ENCODE assay signal across 2 cellular contexts in genomic region chr19:39203372-39204341, GRCh38.
TF ChIP-seq lines count a peak whose summit lies in the region.

Gene SYCN (minus strand): TSS chr19:39204263. CDS start chr19:39204254, 9 bp downstream.

TF ChIP-seq in GM23338, 12 proteins besides CTCF, POLR2A, EP300 and RAD21:
- TF ChIP-seq REST (IDR thresholded peaks at IDR 0.05; ENCODE audit: unreplicated experiment) (no peak), NANOG (IDR thresholded peaks at IDR 0.05; ENCODE audit: borderline replicate concordance) (no peak), JUNB (IDR thresholded peaks at IDR 0.05; ENCODE audit: unreplicated experiment) (no peak), ETS1 (IDR thresholded peaks at IDR 0.05) (no peak), EZH2phosphoT487 (IDR thresholded peaks at IDR 0.05; ENCODE audit: unreplicated experiment) (no peak), STAT1 (IDR thresholded peaks at IDR 0.05; ENCODE audit: unreplicated experiment) (no peak), ZNF331 (CRISPR knock-in tag; IDR thresholded peaks at IDR 0.05; ENCODE audit: low read depth) (no peak), EZH2 (IDR thresholded peaks at IDR 0.05; ENCODE audit: low read depth, unreplicated experiment) (no peak), POLR2AphosphoS5 (IDR thresholded peaks at IDR 0.05; ENCODE audit: low read depth) (no peak), ZNF114 (CRISPR knock-in tag; IDR thresholded peaks at IDR 0.05) (no peak), CREB1 (CRISPR knock-in tag; IDR thresholded peaks at IDR 0.05; ENCODE audit: low read depth) (no peak)
- TF ChIP-seq, protein P1, sequence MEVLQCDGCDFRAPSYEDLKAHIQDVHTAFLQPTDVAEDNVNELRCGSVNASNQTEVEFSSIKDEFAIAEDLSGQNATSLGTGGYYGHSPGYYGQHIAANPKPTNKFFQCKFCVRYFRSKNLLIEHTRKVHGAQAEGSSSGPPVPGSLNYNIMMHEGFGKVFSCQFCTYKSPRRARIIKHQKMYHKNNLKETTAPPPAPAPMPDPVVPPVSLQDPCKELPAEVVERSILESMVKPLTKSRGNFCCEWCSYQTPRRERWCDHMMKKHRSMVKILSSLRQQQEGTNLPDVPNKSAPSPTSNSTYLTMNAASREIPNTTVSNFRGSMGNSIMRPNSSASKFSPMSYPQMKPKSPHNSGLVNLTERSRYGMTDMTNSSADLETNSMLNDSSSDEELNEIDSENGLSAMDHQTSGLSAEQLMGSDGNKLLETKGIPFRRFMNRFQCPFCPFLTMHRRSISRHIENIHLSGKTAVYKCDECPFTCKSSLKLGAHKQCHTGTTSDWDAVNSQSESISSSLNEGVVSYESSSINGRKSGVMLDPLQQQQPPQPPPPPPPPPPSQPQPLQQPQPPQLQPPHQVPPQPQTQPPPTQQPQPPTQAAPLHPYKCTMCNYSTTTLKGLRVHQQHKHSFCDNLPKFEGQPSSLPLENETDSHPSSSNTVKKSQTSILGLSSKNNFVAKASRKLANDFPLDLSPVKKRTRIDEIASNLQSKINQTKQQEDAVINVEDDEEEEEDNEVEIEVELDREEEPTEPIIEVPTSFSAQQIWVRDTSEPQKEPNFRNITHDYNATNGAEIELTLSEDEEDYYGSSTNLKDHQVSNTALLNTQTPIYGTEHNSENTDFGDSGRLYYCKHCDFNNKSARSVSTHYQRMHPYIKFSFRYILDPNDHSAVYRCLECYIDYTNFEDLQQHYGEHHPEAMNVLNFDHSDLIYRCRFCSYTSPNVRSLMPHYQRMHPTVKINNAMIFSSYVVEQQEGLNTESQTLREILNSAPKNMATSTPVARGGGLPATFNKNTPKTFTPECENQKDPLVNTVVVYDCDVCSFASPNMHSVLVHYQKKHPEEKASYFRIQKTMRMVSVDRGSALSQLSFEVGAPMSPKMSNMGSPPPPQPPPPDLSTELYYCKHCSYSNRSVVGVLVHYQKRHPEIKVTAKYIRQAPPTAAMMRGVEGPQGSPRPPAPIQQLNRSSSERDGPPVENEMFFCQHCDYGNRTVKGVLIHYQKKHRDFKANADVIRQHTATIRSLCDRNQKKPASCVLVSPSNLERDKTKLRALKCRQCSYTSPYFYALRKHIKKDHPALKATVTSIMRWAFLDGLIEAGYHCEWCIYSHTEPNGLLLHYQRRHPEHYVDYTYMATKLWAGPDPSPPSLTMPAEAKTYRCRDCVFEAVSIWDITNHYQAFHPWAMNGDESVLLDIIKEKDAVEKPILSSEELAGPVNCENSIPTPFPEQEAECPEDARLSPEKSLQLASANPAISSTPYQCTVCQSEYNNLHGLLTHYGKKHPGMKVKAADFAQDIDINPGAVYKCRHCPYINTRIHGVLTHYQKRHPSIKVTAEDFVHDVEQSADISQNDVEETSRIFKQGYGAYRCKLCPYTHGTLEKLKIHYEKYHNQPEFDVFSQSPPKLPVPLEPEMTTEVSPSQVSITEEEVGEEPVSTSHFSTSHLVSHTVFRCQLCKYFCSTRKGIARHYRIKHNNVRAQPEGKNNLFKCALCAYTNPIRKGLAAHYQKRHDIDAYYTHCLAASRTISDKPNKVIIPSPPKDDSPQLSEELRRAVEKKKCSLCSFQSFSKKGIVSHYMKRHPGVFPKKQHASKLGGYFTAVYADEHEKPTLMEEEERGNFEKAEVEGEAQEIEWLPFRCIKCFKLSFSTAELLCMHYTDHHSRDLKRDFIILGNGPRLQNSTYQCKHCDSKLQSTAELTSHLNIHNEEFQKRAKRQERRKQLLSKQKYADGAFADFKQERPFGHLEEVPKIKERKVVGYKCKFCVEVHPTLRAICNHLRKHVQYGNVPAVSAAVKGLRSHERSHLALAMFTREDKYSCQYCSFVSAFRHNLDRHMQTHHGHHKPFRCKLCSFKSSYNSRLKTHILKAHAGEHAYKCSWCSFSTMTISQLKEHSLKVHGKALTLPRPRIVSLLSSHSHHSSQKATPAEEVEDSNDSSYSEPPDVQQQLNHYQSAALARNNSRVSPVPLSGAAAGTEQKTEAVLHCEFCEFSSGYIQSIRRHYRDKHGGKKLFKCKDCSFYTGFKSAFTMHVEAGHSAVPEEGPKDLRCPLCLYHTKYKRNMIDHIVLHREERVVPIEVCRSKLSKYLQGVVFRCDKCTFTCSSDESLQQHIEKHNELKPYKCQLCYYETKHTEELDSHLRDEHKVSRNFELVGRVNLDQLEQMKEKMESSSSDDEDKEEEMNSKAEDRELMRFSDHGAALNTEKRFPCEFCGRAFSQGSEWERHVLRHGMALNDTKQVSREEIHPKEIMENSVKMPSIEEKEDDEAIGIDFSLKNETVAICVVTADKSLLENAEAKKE (CRISPR knock-in tag; IDR thresholded peaks at IDR 0.05) = no peak

TF ChIP-seq in H1, 55 proteins besides CTCF, POLR2A, EP300 and RAD21:
- TF ChIP-seq CBX8 (IDR thresholded peaks at IDR 0.05; ENCODE audit: borderline replicate concordance, low read depth, low read length) (no peak), SUZ12 (IDR thresholded peaks at IDR 0.05; ENCODE audit: low read length) (peak; percentile 49; the same call in 1 of the 2 replicates), EZH2 (IDR thresholded peaks at IDR 0.05; ENCODE audit: low read depth, low read length, severe bottlenecking) (peak; percentile 31)
TF ChIP-seq in H1: peak in this region for 2.
